In genomic region chr13:111661052-111661451, GRCh38 we compare ENCODE assay signal across 21 cellular contexts.
"Had no signal": no experiment of that assay in that cellular context is flagged by ENCODE, and none has a peak within 500 bp of the region (broad histone marks: within the 10 kb centered on the region; RNA-seq: fewer than 3 reads in every experiment).

No MANE protein-coding gene starts in this region.

- DNase-seq: activated CD4-positive, CD25-positive, alpha-beta regulatory T cell; activated CD8-positive, alpha-beta memory T cell treated with anti-CD3 and anti-CD28 coated beads for 24 hours; activated T-cell treated with anti-CD3 and anti-CD28 coated beads for 4 hours; activated T-cell treated with anti-CD3 and anti-CD28 coated beads, Interleukin-2, amount 50 U/mL, for 48 hours; aorta; central memory CD4-positive, alpha-beta T cell; Karpas-422; MM.1S; NCI-H1105; NCI-H1436; NCI-H1694 treated with DMSO at 0.1 percent for 48 hours; NCI-H2029 treated with DMSO at 0.1 percent for 48 hours; NCI-H345; NCI-H510A; NCI-H526 treated with DMSO at 0.1 percent for 48 hours; NCI-H82; SIG-M5; T-helper 2 cell; T1000 had no signal

- ATAC-seq: activated T-helper 17 cell treated with anti-CD3 and anti-CD28 coated beads, Interleukin-2, amount 50 U/mL, for 72 hours; K562 had no signal
